Comparison of ENCODE assay signal across 21 cellular contexts in genomic region chr15:49467782-49468181, GRCh38. TPM values are rescaled to one million over a fixed set of nuclear protein-coding genes. Genes with fewer than 3 reads are reported as not detected.
"Had no signal": no experiment of that assay in that cellular context is flagged by ENCODE, and none has a peak within 500 bp of the region (broad histone marks: within the 10 kb centered on the region; RNA-seq: fewer than 3 reads in every experiment).

No MANE protein-coding gene starts in this region.

- H3K4me3 ChIP-seq: dorsolateral prefrontal cortex, lung, pancreas had no signal

- H3K36me3 ChIP-seq: heart left ventricle, pancreas, stomach, thoracic aorta had no signal

- H3K27me3 ChIP-seq: dorsolateral prefrontal cortex, foreskin keratinocyte, heart left ventricle, pancreas, stomach had no signal

- ATAC-seq: activated CD8-positive, alpha-beta memory T cell treated with anti-CD3 and anti-CD28 coated beads, Interleukin-2, amount 10 ng/mL, durations not matched to agents 7 days and 5 days; activated naive CD8-positive, alpha-beta T cell treated with anti-CD3 and anti-CD28 coated beads, Interleukin-2, amount 50 U/mL, for 24 hours; foreskin keratinocyte; naive thymus-derived CD4-positive, alpha-beta T cell had no signal

- DNase-seq: activated CD4-positive, alpha-beta memory T cell treated with anti-CD3 and anti-CD28 coated beads for 36 hours; activated CD8-positive, alpha-beta memory T cell treated with anti-CD3 and anti-CD28 coated beads, Interleukin-2, amount 10 ng/mL, durations not matched to agents 7 days and 5 days; activated naive CD4-positive, alpha-beta T cell treated with anti-CD3 and anti-CD28 coated beads for 36 hours; activated naive CD8-positive, alpha-beta T cell treated with anti-CD3 and anti-CD28 coated beads, Interleukin-2, amount 50 U/mL, for 24 hours; activated T-cell treated with anti-CD3 and anti-CD28 coated beads, Interleukin-2, amount 50 U/mL, for 1 hour; dorsolateral prefrontal cortex; endodermal cell; foreskin keratinocyte; heart left ventricle; immature natural killer cell; naive thymus-derived CD4-positive, alpha-beta T cell; pancreas; stimulated activated CD4-positive, alpha-beta T cell treated with anti-CD3 and anti-CD28 coated beads, Interleukin-12 subunit alpha, Interleukin-12 subunit beta, amount 100 ng/mL, for 4 hours; stimulated activated CD4-positive, alpha-beta T cell treated with anti-CD3 and anti-CD28 coated beads, Interleukin-2, amount 100 ng/mL, for 24 hours; stomach; T-helper 1 cell had no signal

- H3K4me1 ChIP-seq: foreskin keratinocyte, pancreas had no signal

- H3K9me3 ChIP-seq: heart left ventricle, pancreas, stomach, thoracic aorta had no signal

- H3K27ac ChIP-seq: dorsolateral prefrontal cortex, foreskin keratinocyte, pancreas, thoracic aorta, VCaP had no signal

RNA-seq across cellular contexts. Expression of gene FGF7, which starts 44.7 kb away (rescaled TPM):
- total RNA-seq: activated CD4-positive, alpha-beta memory T cell treated with anti-CD3 and anti-CD28 coated beads for 36 hours; activated CD8-positive, alpha-beta memory T cell treated with anti-CD3 and anti-CD28 coated beads, Interleukin-2, amount 10 ng/mL, durations not matched to agents 7 days and 5 days; activated naive CD4-positive, alpha-beta T cell treated with anti-CD3 and anti-CD28 coated beads for 36 hours; activated T-helper 2 cell treated with anti-CD3 and anti-CD28 coated beads, Interferon-gamma antibody, Interleukin-2, Interleukin-4, amounts not matched to agents 10 μg/mL and 5 μg/mL and 100 μg/mL, durations not matched to agents 14 hours and 24 hours and 36 hours; endodermal cell; epithelial cell of proximal tubule; foreskin keratinocyte had no signal
- polyA plus RNA-seq: foreskin keratinocyte, immature natural killer cell had no signal
